Comparison of ENCODE assay signal across 26 cellular contexts in genomic region chr10:1103551-1103950, GRCh38.
"Had no signal": no experiment of that assay in that cellular context is flagged by ENCODE, and none has a peak within 500 bp of the region (broad histone marks: within the 10 kb centered on the region; RNA-seq: fewer than 3 reads in every experiment).

No MANE protein-coding gene starts in this region.

- H3K36me3 ChIP-seq: neural progenitor cell, prostate gland had no signal

- H3K9me3 ChIP-seq: esophagus muscularis mucosa, gastroesophageal sphincter, heart left ventricle, left lung, prostate gland, right atrium auricular region, stomach, thyroid gland had no signal

- H3K4me1 ChIP-seq: foreskin keratinocyte, left lung, neural progenitor cell, prostate gland, thyroid gland had no signal

- H3K27ac ChIP-seq: esophagus muscularis mucosa, foreskin keratinocyte, gastroesophageal sphincter, heart left ventricle, hepatocyte, left lung, neural progenitor cell, prostate gland, right atrium auricular region, stomach, thyroid gland had no signal

- H3K27ac Mint-ChIP-seq: endodermal cell, nephron, neural progenitor cell had no signal

- H3K4me3 Mint-ChIP-seq: endodermal cell; naive thymus-derived CD4-positive, alpha-beta T cell; nephron; neural progenitor cell had no signal

- H3K9me3 Mint-ChIP-seq: endodermal cell; naive thymus-derived CD4-positive, alpha-beta T cell; nephron; neural progenitor cell had no signal

- DNase-seq: cortex of kidney; endodermal cell; foreskin keratinocyte; heart left ventricle; kidney; mesenchymal stem cell; midbrain; naive thymus-derived CD4-positive, alpha-beta T cell; stimulated activated CD4-positive, alpha-beta T cell treated with anti-CD3 and anti-CD28 coated beads, Interleukin-12 subunit alpha, Interleukin-12 subunit beta, amount 100 ng/mL, for 4 hours; stimulated activated CD4-positive, alpha-beta T cell treated with anti-CD3 and anti-CD28 coated beads, Interleukin-1b, Interleukin-23, amount 100 ng/mL, for 48 hours; stimulated activated CD4-positive, alpha-beta T cell treated with anti-CD3 and anti-CD28 coated beads, Interleukin-4, amount 100 ng/mL, for 1 hour; stimulated activated CD8-positive, alpha-beta memory T cell treated with anti-CD3 and anti-CD28 coated beads, Interleukin-4, amount 100 ng/mL, for 48 hours; stimulated activated naive CD4-positive, alpha-beta T cell treated with Interleukin-2 at 50 U/mL for 16 hours; stomach; thyroid gland; trophoblast cell had no signal

- H3K27me3 Mint-ChIP-seq: naive thymus-derived CD4-positive, alpha-beta T cell had no signal

- ATAC-seq: foreskin keratinocyte; gastroesophageal sphincter; heart left ventricle; left lung; naive thymus-derived CD4-positive, alpha-beta T cell; sciatic nerve had no signal

- H3K4me3 ChIP-seq: esophagus muscularis mucosa, gastroesophageal sphincter, heart left ventricle, hepatocyte, left lung, neural progenitor cell, prostate gland, right atrium auricular region, smooth muscle cell, stomach, thyroid gland had no signal

- H3K27me3 ChIP-seq: esophagus muscularis mucosa, foreskin keratinocyte, gastroesophageal sphincter, heart left ventricle, hepatocyte, left lung, neural progenitor cell, right atrium auricular region, stomach, thyroid gland had no signal
